Comparison of ENCODE assay signal across 9 cellular contexts in genomic region chr2:162058973-162059668, GRCh38. TPM values are rescaled to one million over a fixed set of nuclear protein-coding genes. Genes with fewer than 3 reads are reported as not detected.
A peak's percentile ranks its signal among the peaks of the same experiment; 100 is the strongest.
DNase-seq lines count a peak whose midpoint lies in the region; ATAC-seq and TF ChIP-seq lines count a peak whose summit lies in the region.
"Had no signal": no experiment of that assay in that cellular context is flagged by ENCODE, and none has a peak within 500 bp of the region (broad histone marks: within the 10 kb centered on the region; RNA-seq: fewer than 3 reads in every experiment).

No MANE protein-coding gene starts in this region.

- peaks cover 87% of the 10 kb centered on the region for H3K4me1 Mint-ChIP-seq in activated T-helper 2 cell treated with anti-CD3 and anti-CD28 coated beads, Interferon-gamma antibody, Interleukin-2, Interleukin-4, amounts not matched to agents 10 μg/mL and 5 μg/mL and 100 μg/mL, durations not matched to agents 14 hours and 24 hours and 36 hours (ENCODE audit: low read depth)

- H3K4me3 ChIP-seq in upper lobe of left lung (no peak overlapping the region), tibial nerve (no peak overlapping the region)
- H3K4me3 ChIP-seq: pancreas had no signal

- H3K27me3 ChIP-seq in upper lobe of left lung (no peaks in the 10 kb centered on the region), tibial nerve (no peaks in the 10 kb centered on the region)
- H3K27me3 ChIP-seq: pancreas had no signal

- peak in 1 of 4 donors; percentile 88 for TF ChIP-seq EP300 in upper lobe of left lung (IDR thresholded peaks at IDR 0.05)
- TF ChIP-seq EP300 in tibial nerve (IDR thresholded peaks at IDR 0.05): no peak

- H3K27me3 Mint-ChIP-seq in activated T-helper 2 cell treated with anti-CD3 and anti-CD28 coated beads, Interferon-gamma antibody, Interleukin-2, Interleukin-4, amounts not matched to agents 10 μg/mL and 5 μg/mL and 100 μg/mL, durations not matched to agents 14 hours and 24 hours and 36 hours (ENCODE audit: low read depth): no peaks in the 10 kb centered on the region

- peak; percentile 56 for DNase-seq in ACHN
- no peak for DNase-seq in activated T-helper 2 cell treated with anti-CD3 and anti-CD28 coated beads, Interferon-gamma antibody, Interleukin-2, Interleukin-4, amounts not matched to agents 10 μg/mL and 5 μg/mL and 100 μg/mL, durations not matched to agents 14 hours and 24 hours and 36 hours (ENCODE audit: low spot score)
- DNase-seq in upper lobe of left lung: peak in 1 of 2 donors; percentile 25
- DNase-seq in tibial nerve (ENCODE audit: low spot score in 2 of 2): no peak
- DNase-seq in C1 segment of cervical spinal cord (lab: John Stamatoyannopoulos, UW): no peak
- DNase-seq in NOMO-1 (lab: John Stamatoyannopoulos, UW; ENCODE audit: unreplicated experiment in 2 of 2): no peak
- DNase-seq: pancreas had no signal

- TF ChIP-seq POLR2A in upper lobe of left lung (IDR thresholded peaks at IDR 0.05) (no peak), tibial nerve (IDR thresholded peaks at IDR 0.05) (no peak)

- H3K9me3 ChIP-seq in upper lobe of left lung (peaks cover 0 to 6% (median 6%) of the 10 kb centered on the region in 4 donors), tibial nerve (peaks cover 0 to 12% (median 3%) of the 10 kb centered on the region in 4 donors)
- H3K9me3 ChIP-seq: pancreas had no signal

- intact Hi-C loops in activated T-helper 2 cell treated with anti-CD3 and anti-CD28 coated beads, Interferon-gamma antibody, Interleukin-2, Interleukin-4, amounts not matched to agents 10 μg/mL and 5 μg/mL and 100 μg/mL, durations not matched to agents 14 hours and 24 hours and 36 hours (cut with micrococcal nuclease): loop anchor here (1.0 to 5.0 kb wide), 7 partner anchors 13 to 258 kb away; partner anchors contain the start of gene IFIH1

- ATAC-seq in GM19035 (IDR thresholded peaks at IDR 0.05; ENCODE audit: unreplicated experiment) (peak; percentile 71), HG03095 (IDR thresholded peaks at IDR 0.05; ENCODE audit: unreplicated experiment) (peak; percentile 71), upper lobe of left lung (ENCODE audit: low FRiP score in 2 of 2) (peak; percentile 64 to 66)

- H3K27ac Mint-ChIP-seq in activated T-helper 2 cell treated with anti-CD3 and anti-CD28 coated beads, Interferon-gamma antibody, Interleukin-2, Interleukin-4, amounts not matched to agents 10 μg/mL and 5 μg/mL and 100 μg/mL, durations not matched to agents 14 hours and 24 hours and 36 hours: peak overlapping the region; percentile 87

- peaks cover 6% of the 10 kb centered on the region for H3K9me3 Mint-ChIP-seq in activated T-helper 2 cell treated with anti-CD3 and anti-CD28 coated beads, Interferon-gamma antibody, Interleukin-2, Interleukin-4, amounts not matched to agents 10 μg/mL and 5 μg/mL and 100 μg/mL, durations not matched to agents 14 hours and 24 hours and 36 hours

- H3K27ac ChIP-seq in upper lobe of left lung: peak overlapping the region; percentile 14 to 80 (median 52)
- no peak overlapping the region for H3K27ac ChIP-seq in tibial nerve
- H3K27ac ChIP-seq: pancreas had no signal

- H3K36me3 ChIP-seq in upper lobe of left lung (no peaks in the 10 kb centered on the region), tibial nerve (no peaks in the 10 kb centered on the region)
- H3K36me3 ChIP-seq: pancreas had no signal

- WGBS in upper lobe of left lung, 2 donors: 46 to 49% methylated on average over 8 of the region's 8 CpGs
- WGBS in tibial nerve, 2 donors: 79 to 81% methylated on average over 8 of the region's 8 CpGs

- in situ Hi-C loops in ACHN (cut with HindIII; ENCODE audit: low pct_ligation_motif_present, low pct_unique_long_range_greater_than_20kb, low sequenced_read_pairs): no loop called here

- peak overlapping the region; percentile 52 for H3K4me3 Mint-ChIP-seq in activated T-helper 2 cell treated with anti-CD3 and anti-CD28 coated beads, Interferon-gamma antibody, Interleukin-2, Interleukin-4, amounts not matched to agents 10 μg/mL and 5 μg/mL and 100 μg/mL, durations not matched to agents 14 hours and 24 hours and 36 hours (ENCODE audit: low read depth)

- peaks cover 84% of the 10 kb centered on the region for H3K36me3 Mint-ChIP-seq in activated T-helper 2 cell treated with anti-CD3 and anti-CD28 coated beads, Interferon-gamma antibody, Interleukin-2, Interleukin-4, amounts not matched to agents 10 μg/mL and 5 μg/mL and 100 μg/mL, durations not matched to agents 14 hours and 24 hours and 36 hours (ENCODE audit: low read depth)

- H3K4me1 ChIP-seq in upper lobe of left lung (peaks cover 0 to 4% (median 0%) of the 10 kb centered on the region in 4 donors), tibial nerve (peaks cover 0 to 3% (median 0%) of the 10 kb centered on the region in 4 donors)
- H3K4me1 ChIP-seq: pancreas had no signal

- no peak for TF ChIP-seq CTCF in upper lobe of left lung (IDR thresholded peaks at IDR 0.05)
- no peak for TF ChIP-seq CTCF in tibial nerve (IDR thresholded peaks at IDR 0.05)

RNA-seq across cellular contexts. Expression of gene DPP4, which starts 14.9 kb away (rescaled TPM):
- total RNA-seq in activated T-helper 2 cell treated with anti-CD3 and anti-CD28 coated beads, Interferon-gamma antibody, Interleukin-2, Interleukin-4, amounts not matched to agents 10 μg/mL and 5 μg/mL and 100 μg/mL, durations not matched to agents 14 hours and 24 hours and 36 hours: 65.8 and 67.0 TPM in 2 replicates
- 10 to 100 TPM; 16.4 to 77.3 (median 27.5) TPM for total RNA-seq in upper lobe of left lung
- 10 to 100 TPM in 3 of 4 donors, 1 to 10 TPM in 1; 5.2 to 22.8 (median 17.3) TPM for total RNA-seq in tibial nerve

Comparison
In these comparisons a context has a peak if more than half of its experiments do, and no peak if none do; other contexts are left out.
1. H3K27ac ChIP-seq: peak in upper lobe of left lung (4 of 4); none in tibial nerve (0 of 4).
2. Peak in every context shown above with its lines, with median percentiles within 50 percentile points of each other: ATAC-seq.